Comparison of ENCODE assay signal across 15 cellular contexts in genomic region chr1:37755290-37755689, GRCh38. TPM values are rescaled to one million over a fixed set of nuclear protein-coding genes. Genes with fewer than 3 reads are reported as not detected.
A peak's percentile ranks its signal among the peaks of the same experiment; 100 is the strongest.
DNase-seq lines count a peak whose midpoint lies in the region; ATAC-seq, FAIRE-seq and TF ChIP-seq lines count a peak whose summit lies in the region.
"Had no signal": no experiment of that assay in that cellular context is flagged by ENCODE, and none has a peak within 500 bp of the region (broad histone marks: within the 10 kb centered on the region; RNA-seq: fewer than 3 reads in every experiment).

No MANE protein-coding gene starts in this region.

- CTCF ChIA-PET in activated CD8-positive, alpha-beta memory T cell treated with anti-CD3 and anti-CD28 coated beads, Interleukin-2, amount 10 ng/mL, durations not matched to agents 7 days and 5 days (lab: Charles Lee), result no interaction called here

- H3K27me3 Mint-ChIP-seq in activated CD8-positive, alpha-beta memory T cell treated with anti-CD3 and anti-CD28 coated beads, Interleukin-2, amount 10 ng/mL, durations not matched to agents 7 days and 5 days, result peaks cover 29% of the 10 kb centered on the region
- peaks cover 25% of the 10 kb centered on the region for H3K27me3 Mint-ChIP-seq in activated T-cell treated with anti-CD3 and anti-CD28 coated beads, Interleukin-2, amount 50 U/mL, for 72 hours (ENCODE audit: low read depth)
- H3K27me3 Mint-ChIP-seq in endodermal cell (ENCODE audit: insufficient read depth), result peaks cover 23% of the 10 kb centered on the region

- WGBS in psoas muscle, 3 donors, result 31 to 81% (median 69%) methylated on average over 1 of the region's 1 CpG
- WGBS in endodermal cell (ENCODE audit: insufficient coverage in 1 of 2, insufficient read length in 1 of 2), 2 experiments, result no CpG with 5 or more reads among the region's 1 CpG
- WGBS in ovary, 3 donors, result 5 to 48% (median 41%) methylated on average over 1 of the region's 1 CpG

- H3K36me3 ChIP-seq in mucosa of descending colon (ENCODE audit: low read depth), result no peaks in the 10 kb centered on the region
- no peaks in the 10 kb centered on the region for H3K36me3 ChIP-seq in psoas muscle (ENCODE audit: insufficient read depth in 1 of 2, low read depth in 1 of 2)
- no peaks in the 10 kb centered on the region for H3K36me3 ChIP-seq in endodermal cell (ENCODE audit: control insufficient read depth, insufficient read depth, low read length)
- H3K36me3 ChIP-seq in ovary, result no peaks in the 10 kb centered on the region
- H3K36me3 ChIP-seq: spleen, upper lobe of left lung had no signal

- H3K27ac ChIP-seq in psoas muscle, result no peak overlapping the region
- no peak overlapping the region for H3K27ac ChIP-seq in endodermal cell (ENCODE audit: low read depth, low read length)
- H3K27ac ChIP-seq in ovary, result no peak overlapping the region
- H3K27ac ChIP-seq: spleen, upper lobe of left lung had no signal

- peak; percentile 52 for DNase-seq in activated CD8-positive, alpha-beta memory T cell treated with anti-CD3 and anti-CD28 coated beads for 24 hours
- DNase-seq in activated CD8-positive, alpha-beta memory T cell treated with anti-CD3 and anti-CD28 coated beads, Interleukin-2, amount 10 ng/mL, durations not matched to agents 7 days and 5 days, result no peak
- DNase-seq in GM12891 (ENCODE audit: insufficient read length, low spot score), result no peak
- peak; percentile 46 to 52 for DNase-seq in activated T-cell treated with anti-CD3 and anti-CD28 coated beads, Interleukin-2, amount 50 U/mL, for 72 hours
- DNase-seq in mucosa of descending colon, result no peak
- no peak for DNase-seq in psoas muscle
- DNase-seq in endodermal cell, result no peak
- no peak for DNase-seq in ovary
- DNase-seq: effector memory CD4-positive, alpha-beta T cell; foreskin melanocyte; mesendoderm; SK-N-SH; spleen; upper lobe of left lung had no signal

- peak; percentile 57 for FAIRE-seq in GM12891 (lab: Jason Lieb, UNC)

- no peak overlapping the region for H3K9ac ChIP-seq in endodermal cell (ENCODE audit: extremely low read depth, low read length, poor library complexity, severe bottlenecking)
- H3K9ac ChIP-seq: SK-N-SH had no signal

- intact Hi-C loops in mucosa of descending colon (cut with DNase I, micrococcal nuclease), result no loop called here
- intact Hi-C loops in psoas muscle (cut with DNase I), result no loop called here
- intact Hi-C loops in ovary (cut with DNase I), result no loop called here

- H3K4me1 Mint-ChIP-seq in activated CD8-positive, alpha-beta memory T cell treated with anti-CD3 and anti-CD28 coated beads, Interleukin-2, amount 10 ng/mL, durations not matched to agents 7 days and 5 days, result peaks cover 7% of the 10 kb centered on the region
- H3K4me1 Mint-ChIP-seq in activated T-cell treated with anti-CD3 and anti-CD28 coated beads, Interleukin-2, amount 50 U/mL, for 72 hours (ENCODE audit: low read depth), result peaks cover 31% of the 10 kb centered on the region
- peaks cover 2% of the 10 kb centered on the region for H3K4me1 Mint-ChIP-seq in endodermal cell

- H3K4me3 ChIP-seq in mucosa of descending colon (no peak overlapping the region), psoas muscle (no peak overlapping the region), endodermal cell (ENCODE audit: low read length) (no peak overlapping the region), ovary (no peak overlapping the region)
- H3K4me3 ChIP-seq: spleen, upper lobe of left lung had no signal

- H3K27ac Mint-ChIP-seq in activated CD8-positive, alpha-beta memory T cell treated with anti-CD3 and anti-CD28 coated beads, Interleukin-2, amount 10 ng/mL, durations not matched to agents 7 days and 5 days, result no peak overlapping the region
- no peak overlapping the region for H3K27ac Mint-ChIP-seq in activated T-cell treated with anti-CD3 and anti-CD28 coated beads, Interleukin-2, amount 50 U/mL, for 72 hours
- no peak overlapping the region for H3K27ac Mint-ChIP-seq in endodermal cell
- H3K27ac Mint-ChIP-seq: brain had no signal

- TF ChIP-seq EP300 in ovary (IDR thresholded peaks at IDR 0.05), result no peak

- TF ChIP-seq POLR2A in GM12891 (IDR thresholded peaks at IDR 0.05; ENCODE audit: low read depth, low read length) (no peak), ovary (IDR thresholded peaks at IDR 0.05) (no peak)

- peaks cover 6% of the 10 kb centered on the region for H3K4me1 ChIP-seq in mucosa of descending colon (ENCODE audit: low read depth)
- H3K4me1 ChIP-seq in psoas muscle, result no peaks in the 10 kb centered on the region
- no peaks in the 10 kb centered on the region for H3K4me1 ChIP-seq in endodermal cell (ENCODE audit: control insufficient read depth, insufficient read depth, low read length)
- H3K4me1 ChIP-seq in ovary (ENCODE audit: insufficient read depth), result no peaks in the 10 kb centered on the region

- H3K9me3 Mint-ChIP-seq in activated CD8-positive, alpha-beta memory T cell treated with anti-CD3 and anti-CD28 coated beads, Interleukin-2, amount 10 ng/mL, durations not matched to agents 7 days and 5 days (ENCODE audit: low read depth), result no peaks in the 10 kb centered on the region
- H3K9me3 Mint-ChIP-seq in activated T-cell treated with anti-CD3 and anti-CD28 coated beads, Interleukin-2, amount 50 U/mL, for 72 hours, result no peaks in the 10 kb centered on the region
- H3K9me3 Mint-ChIP-seq in endodermal cell, result no peaks in the 10 kb centered on the region

- H3K9me3 ChIP-seq in mucosa of descending colon, result no peaks in the 10 kb centered on the region
- H3K9me3 ChIP-seq in psoas muscle, result no peaks in the 10 kb centered on the region
- H3K9me3 ChIP-seq in endodermal cell (ENCODE audit: control insufficient read depth, low read length), result no peaks in the 10 kb centered on the region
- no peaks in the 10 kb centered on the region for H3K9me3 ChIP-seq in ovary
- H3K9me3 ChIP-seq: SK-N-SH, spleen, upper lobe of left lung had no signal

- ATAC-seq in activated CD8-positive, alpha-beta memory T cell treated with anti-CD3 and anti-CD28 coated beads, Interleukin-2, amount 10 ng/mL, durations not matched to agents 7 days and 5 days, result no peak
- peak; percentile 89 for ATAC-seq in activated T-cell treated with anti-CD3 and anti-CD28 coated beads, Interleukin-2, amount 50 U/mL, for 72 hours (replicated peaks in 1 of 2)
- peak; percentile 76 for ATAC-seq in mucosa of descending colon
- ATAC-seq in psoas muscle, result no peak

- no peak overlapping the region for H3K4me3 Mint-ChIP-seq in activated CD8-positive, alpha-beta memory T cell treated with anti-CD3 and anti-CD28 coated beads, Interleukin-2, amount 10 ng/mL, durations not matched to agents 7 days and 5 days
- peak overlapping the region; percentile 27 to 37 for H3K4me3 Mint-ChIP-seq in activated T-cell treated with anti-CD3 and anti-CD28 coated beads, Interleukin-2, amount 50 U/mL, for 72 hours
- H3K4me3 Mint-ChIP-seq in endodermal cell, result no peak overlapping the region

- peaks cover 2 to 71% (median 35%) of the 10 kb centered on the region in 3 donors for H3K27me3 ChIP-seq in psoas muscle (ENCODE audit: insufficient read depth in 3 of 3, low read length in 2 of 3)
- H3K27me3 ChIP-seq in endodermal cell (ENCODE audit: control insufficient read depth, insufficient read depth, low read length, poor library complexity, severe bottlenecking), result peaks cover 97% of the 10 kb centered on the region
- no peaks in the 10 kb centered on the region for H3K27me3 ChIP-seq in ovary

- H3K36me3 Mint-ChIP-seq in activated CD8-positive, alpha-beta memory T cell treated with anti-CD3 and anti-CD28 coated beads, Interleukin-2, amount 10 ng/mL, durations not matched to agents 7 days and 5 days, result no peaks in the 10 kb centered on the region
- no peaks in the 10 kb centered on the region for H3K36me3 Mint-ChIP-seq in activated T-cell treated with anti-CD3 and anti-CD28 coated beads, Interleukin-2, amount 50 U/mL, for 72 hours (ENCODE audit: insufficient read depth in 2 of 2)
- H3K36me3 Mint-ChIP-seq in endodermal cell (ENCODE audit: low read depth), result no peaks in the 10 kb centered on the region
- H3K36me3 Mint-ChIP-seq: brain had no signal

- TF ChIP-seq CTCF in mucosa of descending colon (IDR thresholded peaks at IDR 0.05) (no peak), psoas muscle (IDR thresholded peaks at IDR 0.05) (no peak), endodermal cell (conservative IDR thresholded peaks at IDR 0.05) (no peak), ovary (IDR thresholded peaks at IDR 0.05) (no peak)

RNA-seq across cellular contexts. Expression of gene EPHA10, which starts 9.6 kb away (rescaled TPM):
- total RNA-seq in activated CD8-positive, alpha-beta memory T cell treated with anti-CD3 and anti-CD28 coated beads, Interleukin-2, amount 10 ng/mL, durations not matched to agents 7 days and 5 days, result not detected
- 0.05 TPM for polyA plus RNA-seq in GM12891 (2012; ENCODE audit: low read depth, missing spikeins)
- under 1 TPM; 0.74 to 1.00 TPM for total RNA-seq in activated T-cell treated with anti-CD3 and anti-CD28 coated beads, Interleukin-2, amount 50 U/mL, for 72 hours
- total RNA-seq in mucosa of descending colon, result 10 to 100 TPM; 45.3 to 74.4 (median 66.0) TPM
- not detected for total RNA-seq in psoas muscle
- polyA plus RNA-seq in psoas muscle, result under 1 TPM in 1 of 3 donors, not detected in 2; 0.05 TPM
- total RNA-seq in endodermal cell, result under 1 TPM in 1 of 2 donors, not detected in 1; 0.42 TPM
- polyA plus RNA-seq in endodermal cell (2013, experiment 1 of 2), result 0.57 TPM
- polyA plus RNA-seq in endodermal cell (2013, experiment 2 of 2), result 0.54 TPM
- total RNA-seq in ovary, result under 1 TPM in 4 of 7 donors, not detected in 3; 0.20 to 0.69 (median 0.50) TPM
- under 1 TPM; 0.02 to 0.05 TPM for polyA plus RNA-seq in ovary

RNA-seq across cellular contexts. Expression of gene MANEAL, which starts 38.4 kb away (rescaled TPM):
- 1 to 10 TPM; 2.6 to 4.5 TPM for total RNA-seq in activated CD8-positive, alpha-beta memory T cell treated with anti-CD3 and anti-CD28 coated beads, Interleukin-2, amount 10 ng/mL, durations not matched to agents 7 days and 5 days
- polyA plus RNA-seq in GM12891 (2012; ENCODE audit: low read depth, missing spikeins), result 3.5 TPM
- total RNA-seq in activated T-cell treated with anti-CD3 and anti-CD28 coated beads, Interleukin-2, amount 50 U/mL, for 72 hours, result 1 to 10 TPM; 1.9 to 2.4 TPM
- 1 to 10 TPM; 5.4 to 7.6 (median 6.5) TPM for total RNA-seq in mucosa of descending colon
- total RNA-seq in psoas muscle, result 1 to 10 TPM; 2.1 to 3.4 (median 2.7) TPM
- 1 to 10 TPM; 3.7 to 4.3 (median 4.0) TPM for polyA plus RNA-seq in psoas muscle
- total RNA-seq in endodermal cell, result 1 to 10 TPM; 7.0 to 9.6 TPM
- polyA plus RNA-seq in endodermal cell (2013, experiment 1 of 2), result 5.9 TPM
- 5.0 TPM for polyA plus RNA-seq in endodermal cell (2013, experiment 2 of 2)
- 1 to 10 TPM in 5 of 7 donors, under 1 TPM in 1, not detected in 1; 0.66 to 2.2 (median 1.7) TPM for total RNA-seq in ovary
- 1 to 10 TPM in 1 of 2 donors, under 1 TPM in 1; 0.99 to 3.7 TPM for polyA plus RNA-seq in ovary

RNA-seq across cellular contexts. Expression of gene C1orf122, which starts 52.3 kb away (rescaled TPM):
- total RNA-seq in activated CD8-positive, alpha-beta memory T cell treated with anti-CD3 and anti-CD28 coated beads, Interleukin-2, amount 10 ng/mL, durations not matched to agents 7 days and 5 days, result 10 to 100 TPM; 19.8 to 21.9 TPM
- polyA plus RNA-seq in GM12891 (2012; ENCODE audit: low read depth, missing spikeins), result 18.4 TPM
- 10 to 100 TPM; 21.1 to 21.8 TPM for total RNA-seq in activated T-cell treated with anti-CD3 and anti-CD28 coated beads, Interleukin-2, amount 50 U/mL, for 72 hours
- total RNA-seq in mucosa of descending colon (10 to 100 TPM; 29.2 to 39.0 (median 34.2) TPM), psoas muscle (10 to 100 TPM; 26.6 to 32.1 (median 28.1) TPM), endodermal cell (10 to 100 TPM; 57.3 to 60.8 TPM), ovary (10 to 100 TPM; 24.5 to 56.2 (median 32.5) TPM)
- polyA plus RNA-seq in psoas muscle (100 to 1,000 TPM in 1 of 3 donors, 10 to 100 TPM in 2; 52.2 to 109 (median 73.6) TPM), ovary (10 to 100 TPM; 10.3 to 23.7 TPM)
- 44.1 TPM for polyA plus RNA-seq in endodermal cell (2013, experiment 1 of 2)
- polyA plus RNA-seq in endodermal cell (2013, experiment 2 of 2), result 40.7 TPM

RNA-seq across cellular contexts. Expression of gene YRDC, which starts 52.7 kb away (rescaled TPM):
- 10 to 100 TPM; 16.4 to 28.6 TPM for total RNA-seq in activated CD8-positive, alpha-beta memory T cell treated with anti-CD3 and anti-CD28 coated beads, Interleukin-2, amount 10 ng/mL, durations not matched to agents 7 days and 5 days
- 22.3 TPM for polyA plus RNA-seq in GM12891 (2012; ENCODE audit: low read depth, missing spikeins)
- 10 to 100 TPM; 30.0 to 31.3 TPM for total RNA-seq in activated T-cell treated with anti-CD3 and anti-CD28 coated beads, Interleukin-2, amount 50 U/mL, for 72 hours
- 10 to 100 TPM; 13.3 to 13.9 (median 13.4) TPM for total RNA-seq in mucosa of descending colon
- 10 to 100 TPM in 2 of 4 donors, 1 to 10 TPM in 2; 3.4 to 12.5 (median 10.2) TPM for total RNA-seq in psoas muscle
- polyA plus RNA-seq in psoas muscle, result 10 to 100 TPM; 11.3 to 36.0 (median 13.4) TPM
- 10 to 100 TPM; 21.0 to 21.1 TPM for total RNA-seq in endodermal cell
- polyA plus RNA-seq in endodermal cell (2013, experiment 1 of 2), result 18.1 TPM
- 17.8 TPM for polyA plus RNA-seq in endodermal cell (2013, experiment 2 of 2)
- total RNA-seq in ovary, result 10 to 100 TPM in 4 of 7 donors, 1 to 10 TPM in 3; 7.2 to 15.0 (median 11.0) TPM
- 1 to 10 TPM; 9.3 to 9.5 TPM for polyA plus RNA-seq in ovary

Comparison
In these comparisons a context has a peak if more than half of its experiments do, and no peak if none do; other contexts are left out.
1. DNase-seq: peak in activated CD8-positive, alpha-beta memory T cell treated with anti-CD3 and anti-CD28 coated beads for 24 hours (single experiment) and activated T-cell treated with anti-CD3 and anti-CD28 coated beads, Interleukin-2, amount 50 U/mL, for 72 hours (2 of 2); none in activated CD8-positive, alpha-beta memory T cell treated with anti-CD3 and anti-CD28 coated beads, Interleukin-2, amount 10 ng/mL, durations not matched to agents 7 days and 5 days (single experiment), GM12891 (single experiment), mucosa of descending colon (0 of 3), psoas muscle (0 of 2), endodermal cell (single experiment) and ovary (0 of 5).
2. ATAC-seq: peak in activated T-cell treated with anti-CD3 and anti-CD28 coated beads, Interleukin-2, amount 50 U/mL, for 72 hours (2 of 2) and mucosa of descending colon (single experiment); none in activated CD8-positive, alpha-beta memory T cell treated with anti-CD3 and anti-CD28 coated beads, Interleukin-2, amount 10 ng/mL, durations not matched to agents 7 days and 5 days (single experiment) and psoas muscle (0 of 4).
3. H3K4me3 Mint-ChIP-seq: peak in activated T-cell treated with anti-CD3 and anti-CD28 coated beads, Interleukin-2, amount 50 U/mL, for 72 hours (2 of 2); none in activated CD8-positive, alpha-beta memory T cell treated with anti-CD3 and anti-CD28 coated beads, Interleukin-2, amount 10 ng/mL, durations not matched to agents 7 days and 5 days (single experiment) and endodermal cell (single experiment).
4. RNA of gene EPHA10, which starts 9.6 kb away (total RNA-seq): 45.3 to 74.4 TPM in mucosa of descending colon; 0.74 to 1.00 TPM in activated T-cell treated with anti-CD3 and anti-CD28 coated beads, Interleukin-2, amount 50 U/mL, for 72 hours, 0.42 TPM in endodermal cell, 0.20 to 0.69 TPM in ovary, not detected in activated CD8-positive, alpha-beta memory T cell treated with anti-CD3 and anti-CD28 coated beads, Interleukin-2, amount 10 ng/mL, durations not matched to agents 7 days and 5 days and not detected in psoas muscle; every median in the first group is over 10 times any median in the second.